Comparison of ENCODE assay signal across 10 cellular contexts in genomic region chr1:25556791-25557476, GRCh38. TPM values are rescaled to one million over a fixed set of nuclear protein-coding genes. Genes with fewer than 3 reads are reported as not detected.
DNase-seq lines count a peak whose midpoint lies in the region; ATAC-seq, FAIRE-seq and TF ChIP-seq lines count a peak whose summit lies in the region.
"Had no signal": no experiment of that assay in that cellular context is flagged by ENCODE, and none has a peak within 500 bp of the region (broad histone marks: within the 10 kb centered on the region; RNA-seq: fewer than 3 reads in every experiment).

No MANE protein-coding gene starts in this region.

- H3K79me2 ChIP-seq in fibroblast of lung (ENCODE audit: control insufficient read depth, insufficient read depth, low read length) = no peaks in the 10 kb centered on the region

- no peaks in the 10 kb centered on the region for H4K20me1 ChIP-seq in fibroblast of lung (ENCODE audit: control insufficient read depth, extremely low read depth, insufficient read depth, low read length)

- TF ChIP-seq POLR2A in A549 (IDR thresholded peaks at IDR 0.05; ENCODE audit: low read length) = no peak

- H3K27ac ChIP-seq in A549 (no peak overlapping the region), fibroblast of lung (ENCODE audit: insufficient read depth, low read length) (no peak overlapping the region)

- H3K27me3 ChIP-seq in fibroblast of lung (ENCODE audit: control insufficient read depth, insufficient read depth, low read length) = no peaks in the 10 kb centered on the region
- H3K27me3 ChIP-seq: heart right ventricle had no signal

- FAIRE-seq in A549 (lab: Jason Lieb, UNC) = no peak

- CTCF ChIA-PET in A549 (lab: Yijun Ruan, JAX) = interaction anchor here (0.8 to 2.9 kb wide), 2 partner anchors 10 to 15 kb away, joined by 4 to 8 read pairs; no protein-coding TSS in a partner anchor
- CTCF ChIA-PET in T-cell (lab: Charles Lee) = interaction anchor here (0.5 to 0.9 kb wide), 5 partner anchors 10 to 1163 kb away, joined by 3 to 4 read pairs (median 3); no protein-coding TSS in a partner anchor

- TF ChIP-seq CTCF in A549 (IDR thresholded peaks at IDR 0.05) (no peak), GM12865 (IDR thresholded peaks at IDR 0.05; ENCODE audit: insufficient read depth, low read depth, low read length, missing control alignments) (no peak), fibroblast of lung (conservative IDR thresholded peaks at IDR 0.05 in 1 of 2, IDR thresholded peaks at IDR 0.05 in 1 of 2; ENCODE audit: low read depth in 1 of 2, low read length in 2 of 2) (no peak)

- H3K4me1 ChIP-seq in A549 (peaks cover 8% of the 10 kb centered on the region), fibroblast of lung (ENCODE audit: control insufficient read depth, extremely low read depth, insufficient read depth, low read length) (peaks cover 6% of the 10 kb centered on the region)

- H3K9me3 Mint-ChIP-seq in T-cell = no peaks in the 10 kb centered on the region

- no peaks in the 10 kb centered on the region for H3K27me3 Mint-ChIP-seq in T-cell

- H3K27ac Mint-ChIP-seq in T-cell = peak overlapping the region; percentile 97 to 100

- ATAC-seq in A549 (no peak; a peak in 2 of 6 replicates), T-cell (replicated peaks in 1 of 4) (peak; percentile 56 to 67 (median 63)), HG02938 (IDR thresholded peaks at IDR 0.05; ENCODE audit: unreplicated experiment) (no peak), HG03196 (IDR thresholded peaks at IDR 0.05; ENCODE audit: unreplicated experiment) (no peak), GM19467 (IDR thresholded peaks at IDR 0.05; ENCODE audit: unreplicated experiment) (no peak)

- H2AFZ ChIP-seq in fibroblast of lung (ENCODE audit: low read length) = no peak overlapping the region

- H3K4me3 ChIP-seq in A549 (no peak overlapping the region), GM12865 (ENCODE audit: low read depth, low read length) (no peak overlapping the region), fibroblast of lung (replicated peaks in 1 of 4; ENCODE audit: control extremely low read depth in 1 of 4, insufficient read depth in 1 of 4, low read depth in 3 of 4, low read length in 4 of 4) (no peak overlapping the region)
- H3K4me3 ChIP-seq: heart right ventricle had no signal

- WGBS in A549 (ENCODE audit: missing lambda C conversion rate) = 86% methylated on average over 3 of the region's 10 CpGs

- H3K4me2 ChIP-seq in A549 = 0 out of 3 replicates have a peak overlapping the region, but pooled peaks have one; percentile 14
- H3K4me2 ChIP-seq in fibroblast of lung (ENCODE audit: extremely low read depth, insufficient read depth, low read length) = no peak overlapping the region

- DNase-seq in A549 (ENCODE audit: low read depth in 1 of 2, low spot score in 1 of 2) (peak in 1 of 2 experiments; percentile 14), GM12865 (ENCODE audit: low read depth) (peak; percentile 54), T-cell (peak in 13 of 34 experiments; percentile 12 to 50 (median 37)), fibroblast of lung (ENCODE audit: low read depth in 2 of 2) (peak; percentile 57), NCI-H510A (lab: John Stamatoyannopoulos, UW) (no peak)
- DNase-seq: activated CD4-positive, CD25-positive, alpha-beta regulatory T cell; heart right ventricle had no signal

- peaks cover 95 to 99% (median 99%) of the 10 kb centered on the region in 3 donors for H3K4me1 Mint-ChIP-seq in T-cell

- TF ChIP-seq RAD21 in A549 (conservative IDR thresholded peaks at IDR 0.05 in 1 of 2, IDR thresholded peaks at IDR 0.05 in 1 of 2) = no peak

- peaks cover 44% of the 10 kb centered on the region for H3K36me3 Mint-ChIP-seq in T-cell

- POLR2A ChIA-PET in A549 (lab: Yijun Ruan, JAX) (no interaction called here), T-cell (lab: Charles Lee) (no interaction called here)

- TF ChIP-seq EP300 in A549 (IDR thresholded peaks at IDR 0.05) = no peak

- no peak overlapping the region for H3K9ac ChIP-seq in fibroblast of lung (ENCODE audit: insufficient read depth, low read length)

- H3K4me3 Mint-ChIP-seq in T-cell = peak overlapping the region in 2 of 3 donors; percentile 4 to 99

- no peaks in the 10 kb centered on the region for H3K9me3 ChIP-seq in A549
- H3K9me3 ChIP-seq in fibroblast of lung (ENCODE audit: control insufficient read depth, insufficient read depth, low read depth, low read length) = no peaks in the 10 kb centered on the region
- H3K9me3 ChIP-seq: heart right ventricle had no signal

- H3K36me3 ChIP-seq in fibroblast of lung (ENCODE audit: control insufficient read depth, insufficient read depth, low read length) = no peaks in the 10 kb centered on the region

TF ChIP-seq in A549, 52 proteins besides CTCF, POLR2A, EP300 and RAD21:
- no peak for TF ChIP-seq USF2 (IDR thresholded peaks at IDR 0.05)
- no peak for TF ChIP-seq EHF (CRISPR knock-in tag; IDR thresholded peaks at IDR 0.05)
- no peak for TF ChIP-seq ZC3H11A (IDR thresholded peaks at IDR 0.05)
- TF ChIP-seq CBX2 (IDR thresholded peaks at IDR 0.05; ENCODE audit: borderline replicate concordance, low read depth) = no peak
- TF ChIP-seq FOSB (CRISPR knock-in tag; IDR thresholded peaks at IDR 0.05) = no peak
- no peak for TF ChIP-seq NFE2L2 (conservative IDR thresholded peaks at IDR 0.05; ENCODE audit: low read length)
TF ChIP-seq in A549: peak in this region for 0.

RNA-seq across cellular contexts. Expression of gene LDLRAP1, which starts 13.5 kb away (rescaled TPM):
- 7.9 and 9.2 TPM in 2 replicates for polyA plus RNA-seq in A549 (2011; rRNA removed)
- polyA plus RNA-seq in A549 (2012; cell fraction: cytosol; rRNA removed) = 12.7 and 16.4 TPM in 2 replicates
- 19.2 and 21.2 TPM in 2 replicates for polyA plus RNA-seq in A549 (2012; cell fraction: nucleus; rRNA removed)
- polyA plus RNA-seq in A549 (2017; fragmentation: RNase III; extraction: RNeasy Plus Mini Kit Qiagen cat#74134 plus additional on column Dnase treatment) = 9.9 to 10.9 TPM (median 10.1 TPM) in 3 replicates
- polyA minus RNA-seq in A549 (2011; rRNA and poly(A)+ RNA removed) = 7.3 and 7.4 TPM in 2 replicates
- 100 to 1,000 TPM; 143 to 298 (median 222) TPM for total RNA-seq in T-cell
- total RNA-seq in fibroblast of lung = 6.9 and 7.3 TPM in 2 replicates
- polyA plus RNA-seq in fibroblast of lung = 12.5 and 21.0 TPM in 2 replicates
- 11.2 and 18.5 TPM in 2 replicates for polyA plus RNA-seq in fibroblast of lung (2012)
- 20.5 and 33.9 TPM in 2 replicates for polyA minus RNA-seq in fibroblast of lung (ENCODE audit: low replicate concordance)

RNA-seq across cellular contexts. Expression of gene MAN1C1, which starts 59.7 kb away (rescaled TPM):
- 0.22 and 0.41 TPM in 2 replicates for polyA plus RNA-seq in A549 (2011; rRNA removed)
- polyA plus RNA-seq in A549 (2012; cell fraction: cytosol; rRNA removed) = 0.13 and 0.40 TPM in 2 replicates
- 0.25 and 0.37 TPM in 2 replicates for polyA plus RNA-seq in A549 (2012; cell fraction: nucleus; rRNA removed)
- 0.20 to 0.29 TPM (median 0.27 TPM) in 3 replicates for polyA plus RNA-seq in A549 (2017; fragmentation: RNase III; extraction: RNeasy Plus Mini Kit Qiagen cat#74134 plus additional on column Dnase treatment)
- polyA minus RNA-seq in A549 (2011; rRNA and poly(A)+ RNA removed) = 0.15 and 0.33 TPM in 2 replicates
- 10 to 100 TPM; 57.5 to 90.5 (median 65.5) TPM for total RNA-seq in T-cell
- 14.6 and 17.7 TPM in 2 replicates for total RNA-seq in fibroblast of lung
- 10.4 and 51.4 TPM in 2 replicates for polyA plus RNA-seq in fibroblast of lung
- polyA plus RNA-seq in fibroblast of lung (2012) = 7.5 and 52.0 TPM in 2 replicates
- polyA minus RNA-seq in fibroblast of lung (ENCODE audit: low replicate concordance) = 13.1 and 106 TPM in 2 replicates

Comparison
In these comparisons a context has a peak if more than half of its experiments do, and no peak if none do; other contexts are left out.
1. ATAC-seq: peak in T-cell (4 of 4); none in A549 (0 of 2), HG02938 (single experiment), HG03196 (single experiment) and GM19467 (single experiment).
2. RNA of gene LDLRAP1, which starts 13.5 kb away (total RNA-seq): 143 to 298 TPM in T-cell; 6.9 to 7.3 TPM in fibroblast of lung; every median in the first group is over 10 times any median in the second.